In the genomic region with DNA sequence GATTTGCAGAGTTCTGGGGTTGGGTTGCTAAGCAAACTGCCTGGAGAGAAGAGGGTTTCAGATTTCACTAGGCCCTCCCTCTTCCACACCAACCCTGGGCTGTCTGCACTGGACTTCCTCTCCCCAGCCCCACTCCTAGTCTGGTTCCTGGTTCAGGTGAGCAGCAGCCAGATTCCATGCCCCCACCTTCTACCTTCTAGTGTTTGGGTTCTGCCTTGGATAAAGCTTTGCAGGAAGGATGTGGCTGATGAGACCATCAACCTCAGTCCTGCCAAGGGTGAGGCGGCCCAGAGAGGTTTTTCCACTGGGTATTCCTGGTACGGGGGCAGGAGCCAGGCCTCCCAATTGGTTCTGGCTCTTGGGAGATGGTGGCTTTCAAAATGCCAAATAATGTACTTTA, we compare ENCODE assay signal across 9 cellular contexts.
A peak's percentile ranks its signal among the peaks of the same experiment; 100 is the strongest.
DNase-seq lines count a peak whose midpoint lies in the region; ATAC-seq lines count a peak whose summit lies in the region.
"Had no signal": no experiment of that assay in that cellular context is flagged by ENCODE, and none has a peak within 500 bp of the region (broad histone marks: within the 10 kb centered on the region; RNA-seq: fewer than 3 reads in every experiment).

No MANE protein-coding gene starts in this region.

- no peak overlapping the region for H3K9ac ChIP-seq in BLaER1 treated with 17β-estradiol and CSF1 and Interleukin-3, amounts not matched to agents 10 nM and 100 nM
- H3K9ac ChIP-seq in HUES48 (ENCODE audit: low read depth, low read length), result no peak overlapping the region

- no peaks in the 10 kb centered on the region for H3K9me3 Mint-ChIP-seq in activated T-helper 17 cell treated with anti-CD3 and anti-CD28 coated beads, Interleukin-2, amount 50 U/mL, for 72 hours

- H3K9me3 ChIP-seq in BLaER1 treated with 17β-estradiol and CSF1 and Interleukin-3, amounts not matched to agents 10 nM and 100 nM (replicated peaks in 1 of 11), result no peaks in the 10 kb centered on the region
- H3K9me3 ChIP-seq in HUES48 (ENCODE audit: control insufficient read depth, insufficient read depth, low read length), result no peaks in the 10 kb centered on the region
- H3K9me3 ChIP-seq: left ventricle myocardium inferior had no signal

- peaks cover 62 to 100% (median 96%) of the 10 kb centered on the region in 11 experiments; a peak in 21 of 22 replicates for H4K20me1 ChIP-seq in BLaER1 treated with 17β-estradiol and CSF1 and Interleukin-3, amounts not matched to agents 10 nM and 100 nM

- no peaks in the 10 kb centered on the region for H3K27me3 Mint-ChIP-seq in activated T-helper 17 cell treated with anti-CD3 and anti-CD28 coated beads, Interleukin-2, amount 50 U/mL, for 72 hours

- H3K4me2 ChIP-seq in BLaER1 treated with 17β-estradiol and CSF1 and Interleukin-3, amounts not matched to agents 10 nM and 100 nM, result peak overlapping the region in 9 of 11 experiments; percentile 31 to 74 (median 52); a peak in 18 of 22 replicates

- H3K27me3 ChIP-seq in BLaER1 treated with 17β-estradiol and CSF1 and Interleukin-3, amounts not matched to agents 10 nM and 100 nM, result no peaks in the 10 kb centered on the region
- no peaks in the 10 kb centered on the region for H3K27me3 ChIP-seq in HUES48 (ENCODE audit: control insufficient read depth, insufficient read depth, low read length)

- H3K4me3 Mint-ChIP-seq in activated T-helper 17 cell treated with anti-CD3 and anti-CD28 coated beads, Interleukin-2, amount 50 U/mL, for 72 hours, result peak overlapping the region; percentile 16

- H3K4me1 ChIP-seq in BLaER1 treated with 17β-estradiol and CSF1 and Interleukin-3, amounts not matched to agents 10 nM and 100 nM, result peaks cover 15 to 99% (median 90%) of the 10 kb centered on the region in 10 experiments; a peak in 19 of 20 replicates
- peaks cover 61% of the 10 kb centered on the region for H3K4me1 ChIP-seq in HUES48 (ENCODE audit: control insufficient read depth, insufficient read depth, low read length)

- H3K4me3 ChIP-seq in BLaER1 treated with 17β-estradiol and CSF1 and Interleukin-3, amounts not matched to agents 10 nM and 100 nM, result no peak overlapping the region
- no peak overlapping the region for H3K4me3 ChIP-seq in HUES48 (ENCODE audit: low read depth, low read length)
- H3K4me3 ChIP-seq: left ventricle myocardium inferior had no signal

- peak overlapping the region; percentile 80 for H3K27ac Mint-ChIP-seq in activated T-helper 17 cell treated with anti-CD3 and anti-CD28 coated beads, Interleukin-2, amount 50 U/mL, for 72 hours

- no peak overlapping the region for H3K27ac ChIP-seq in BLaER1 treated with 17β-estradiol and CSF1 and Interleukin-3, amounts not matched to agents 10 nM and 100 nM
- peak overlapping the region; percentile 21 for H3K27ac ChIP-seq in HUES48 (ENCODE audit: low read depth, low read length)
- H3K27ac ChIP-seq: left ventricle myocardium inferior had no signal

- DNase-seq in left lobe of liver (ENCODE audit: low spot score) (no peak), GF-D8 (lab: John Stamatoyannopoulos, UW) (no peak), NCI-H2227 treated with DMSO at 0.1 percent for 48 hours (lab: John Stamatoyannopoulos, UW) (no peak)
- DNase-seq: left ventricle myocardium inferior had no signal

- no peak for ATAC-seq in activated T-helper 17 cell treated with anti-CD3 and anti-CD28 coated beads, Interleukin-2, amount 50 U/mL, for 72 hours (replicated peaks)
- ATAC-seq in left lobe of liver (peak; percentile 24), GM18502 (IDR thresholded peaks at IDR 0.05; ENCODE audit: poor library complexity, unreplicated experiment) (no peak), HG03571 (IDR thresholded peaks at IDR 0.05; ENCODE audit: unreplicated experiment) (no peak)

- H3K4me1 Mint-ChIP-seq in activated T-helper 17 cell treated with anti-CD3 and anti-CD28 coated beads, Interleukin-2, amount 50 U/mL, for 72 hours, result peaks cover 33% of the 10 kb centered on the region

- H3K36me3 Mint-ChIP-seq in activated T-helper 17 cell treated with anti-CD3 and anti-CD28 coated beads, Interleukin-2, amount 50 U/mL, for 72 hours (ENCODE audit: low read depth), result peaks cover under 1% of the 10 kb centered on the region

- H3K36me3 ChIP-seq in BLaER1 treated with 17β-estradiol and CSF1 and Interleukin-3, amounts not matched to agents 10 nM and 100 nM, result peaks cover under 1 to 57% (median 12%) of the 10 kb centered on the region in 11 experiments; a peak in 19 of 22 replicates
- H3K36me3 ChIP-seq in HUES48 (ENCODE audit: control insufficient read depth, insufficient read depth, low read length), result peaks cover 3% of the 10 kb centered on the region; the same call in 1 of the 2 replicates
